Comparison of ENCODE assay signal across 28 cellular contexts in the genomic region with DNA sequence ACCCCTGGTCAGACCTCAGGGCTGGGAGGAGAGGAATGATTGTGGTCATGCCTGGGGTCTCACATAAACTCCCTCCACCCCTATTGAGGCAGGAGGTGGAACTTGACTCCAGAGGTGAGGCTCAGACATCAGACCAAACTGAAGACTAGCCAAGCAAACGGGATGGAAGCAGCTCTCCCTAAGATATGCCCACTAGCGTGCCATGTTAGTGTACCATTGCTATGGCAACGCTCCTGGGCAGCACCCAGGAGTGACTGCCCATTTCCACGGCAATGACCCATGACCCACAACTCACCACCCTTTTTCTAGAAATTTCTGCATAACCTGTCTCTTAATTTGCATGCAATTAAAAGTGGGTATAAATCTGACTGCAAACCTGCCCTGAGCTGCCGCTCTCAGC.
"Had no signal": no experiment of that assay in that cellular context is flagged by ENCODE, and none has a peak within 500 bp of the region (broad histone marks: within the 10 kb centered on the region; RNA-seq: fewer than 3 reads in every experiment).

No MANE protein-coding gene starts in this region.

- H3K79me2 ChIP-seq: parathyroid adenoma had no signal

- H3K9me3 Mint-ChIP-seq: natural killer cell; nephron; stimulated activated effector memory CD8-positive, alpha-beta T cell treated with anti-CD3 and anti-CD28 coated beads, Interleukin-12 subunit alpha, Interleukin-12 subunit beta, amount 100 ng/mL, for 72 hours; stimulated activated naive CD8-positive, alpha-beta T cell treated with anti-CD3 and anti-CD28 coated beads, Interleukin-15, Interleukin-2, amounts not matched to agents 100 ng/mL and 50 ng/mL, for 24 hours had no signal

- H3K9ac ChIP-seq: parathyroid adenoma had no signal

- H3K36me3 Mint-ChIP-seq: naive thymus-derived CD4-positive, alpha-beta T cell; natural killer cell; stimulated activated effector memory CD8-positive, alpha-beta T cell treated with anti-CD3 and anti-CD28 coated beads, Interleukin-12 subunit alpha, Interleukin-12 subunit beta, amount 100 ng/mL, for 72 hours had no signal

- H3K4me3 Mint-ChIP-seq: naive thymus-derived CD4-positive, alpha-beta T cell; natural killer cell; nephron; stimulated activated effector memory CD8-positive, alpha-beta T cell treated with anti-CD3 and anti-CD28 coated beads, Interleukin-12 subunit alpha, Interleukin-12 subunit beta, amount 100 ng/mL, for 72 hours; stimulated activated naive B cell treated with anti-CD40 and anti-IgM and Interleukin-4, amounts not matched to agents 10 μg/mL and 1 μg/mL and 100 μg/mL, for 72 hours; stimulated activated naive CD8-positive, alpha-beta T cell treated with anti-CD3 and anti-CD28 coated beads, Interleukin-15, Interleukin-2, amounts not matched to agents 100 ng/mL and 50 ng/mL, for 24 hours had no signal

- H3K27ac ChIP-seq: ovary, parathyroid adenoma, psoas muscle, right lobe of liver, sigmoid colon, stomach, thoracic aorta, thyroid gland, tibial nerve, upper lobe of left lung, vagina had no signal

- H3K4me1 ChIP-seq: parathyroid adenoma, psoas muscle, right lobe of liver, stomach, thyroid gland, tibial nerve, upper lobe of left lung, vagina had no signal

- H3K4me1 Mint-ChIP-seq: naive thymus-derived CD4-positive, alpha-beta T cell; stimulated activated effector memory CD8-positive, alpha-beta T cell treated with anti-CD3 and anti-CD28 coated beads, Interleukin-12 subunit alpha, Interleukin-12 subunit beta, amount 100 ng/mL, for 72 hours; stimulated activated naive B cell treated with anti-CD40 and anti-IgM and Interleukin-4, amounts not matched to agents 10 μg/mL and 1 μg/mL and 100 μg/mL, for 72 hours had no signal

- H3K27ac Mint-ChIP-seq: naive thymus-derived CD4-positive, alpha-beta T cell; natural killer cell; nephron; progenitor cell of endocrine pancreas; stimulated activated effector memory CD8-positive, alpha-beta T cell treated with anti-CD3 and anti-CD28 coated beads, Interleukin-12 subunit alpha, Interleukin-12 subunit beta, amount 100 ng/mL, for 72 hours; stimulated activated naive B cell treated with anti-CD40 and anti-IgM and Interleukin-4, amounts not matched to agents 10 μg/mL and 1 μg/mL and 100 μg/mL, for 72 hours; stimulated activated naive CD8-positive, alpha-beta T cell treated with anti-CD3 and anti-CD28 coated beads, Interleukin-15, Interleukin-2, amounts not matched to agents 100 ng/mL and 50 ng/mL, for 24 hours had no signal

- ATAC-seq: naive thymus-derived CD4-positive, alpha-beta T cell; natural killer cell; psoas muscle; right cardiac atrium; right lobe of liver; stimulated activated effector memory CD8-positive, alpha-beta T cell treated with anti-CD3 and anti-CD28 coated beads, Interleukin-12 subunit alpha, Interleukin-12 subunit beta, amount 100 ng/mL, for 72 hours; stimulated activated naive B cell treated with anti-CD40 and anti-IgM and Interleukin-4, amounts not matched to agents 10 μg/mL and 1 μg/mL and 100 μg/mL, for 72 hours had no signal

- H3K36me3 ChIP-seq: ovary, right lobe of liver, stomach, thoracic aorta, thyroid gland, tibial nerve, upper lobe of left lung, vagina had no signal

- H3K27me3 ChIP-seq: ovary, right lobe of liver, sigmoid colon, thyroid gland, tibial nerve, upper lobe of left lung, vagina had no signal

- H3K4me3 ChIP-seq: ovary, psoas muscle, right lobe of liver, sigmoid colon, stomach, thoracic aorta, thyroid gland, tibial nerve, upper lobe of left lung, vagina had no signal

- DNase-seq: naive thymus-derived CD4-positive, alpha-beta T cell; natural killer cell; occipital lobe; ovary; posterior cingulate gyrus; psoas muscle; right lobe of liver; sigmoid colon; small intestine; stimulated activated CD4-positive, alpha-beta T cell treated with anti-CD3 and anti-CD28 coated beads, Interleukin-15, amount 100 ng/mL, for 24 hours; stimulated activated CD4-positive, alpha-beta T cell treated with anti-CD3 and anti-CD28 coated beads, Interleukin-2, amount 100 ng/mL, for 24 hours; stimulated activated CD4-positive, alpha-beta T cell treated with anti-CD3 and anti-CD28 coated beads, Interleukin-2, amount 100 ng/mL, for 48 hours; stimulated activated CD4-positive, alpha-beta T cell treated with anti-CD3 and anti-CD28 coated beads, Interleukin-4, amount 100 ng/mL, for 24 hours; stimulated activated naive B cell treated with anti-CD40 and anti-IgM and Interleukin-4, amounts not matched to agents 10 μg/mL and 1 μg/mL and 100 μg/mL, for 72 hours; stimulated activated naive CD4-positive, alpha-beta T cell treated with Interleukin-2 at 50 U/mL for 16 hours; stomach; thyroid gland; trophoblast cell; upper lobe of left lung had no signal

- H3K9me3 ChIP-seq: ovary, psoas muscle, right lobe of liver, sigmoid colon, stomach, thoracic aorta, thyroid gland, tibial nerve, upper lobe of left lung, vagina had no signal

- H2AFZ ChIP-seq: parathyroid adenoma had no signal
